ENCODE assay signal across 8 cellular contexts in genomic region chr17:81419886-81420768, GRCh38. TPM values are rescaled to one million over a fixed set of nuclear protein-coding genes. Genes with fewer than 3 reads are reported as not detected.
A peak's percentile ranks its signal among the peaks of the same experiment; 100 is the strongest.
DNase-seq lines count a peak whose midpoint lies in the region; ATAC-seq and TF ChIP-seq lines count a peak whose summit lies in the region.

No MANE protein-coding gene starts in this region.

- peak overlapping the region; percentile 95 for H3K27ac ChIP-seq in hepatocyte

- H3K4me1 ChIP-seq in hepatocyte (ENCODE audit: insufficient read depth) (peaks cover 43% of the 10 kb centered on the region), skeletal muscle satellite cell (ENCODE audit: control insufficient read depth, insufficient read depth, low read length) (peaks cover 75% of the 10 kb centered on the region)

- H3K4me2 ChIP-seq in hepatocyte (peak overlapping the region; percentile 83), skeletal muscle satellite cell (ENCODE audit: low read length) (peak overlapping the region; percentile 78)

- peak overlapping the region; percentile 73 for H3K9ac ChIP-seq in skeletal muscle satellite cell (ENCODE audit: low read depth, low read length)

- intact Hi-C loops in MCF 10A (cut with micrococcal nuclease), result no loop called here

- TF ChIP-seq CTCF in MCF 10A (IDR thresholded peaks at IDR 0.05; ENCODE audit: unreplicated experiment) (no peak), hepatocyte (IDR thresholded peaks at IDR 0.05; ENCODE audit: poor library complexity) (no peak)

- H4K20me1 ChIP-seq in hepatocyte (ENCODE audit: insufficient read depth, poor library complexity, severe bottlenecking), result peaks cover 8% of the 10 kb centered on the region

- H3K9me3 Mint-ChIP-seq in MCF 10A (ENCODE audit: unreplicated experiment), result no peaks in the 10 kb centered on the region
- H3K9me3 Mint-ChIP-seq in activated T-cell treated with anti-CD3 and anti-CD28 coated beads, Interleukin-2, amount 50 U/mL, for 72 hours, result peaks cover 0 to 2% of the 10 kb centered on the region in 2 donors

- no peaks in the 10 kb centered on the region for H3K9me3 ChIP-seq in hepatocyte (ENCODE audit: low read depth)
- no peaks in the 10 kb centered on the region for H3K9me3 ChIP-seq in skeletal muscle satellite cell (replicated peaks; ENCODE audit: low read length)

- H3K36me3 Mint-ChIP-seq in MCF 10A (ENCODE audit: insufficient read depth, unreplicated experiment), result no peaks in the 10 kb centered on the region
- no peaks in the 10 kb centered on the region for H3K36me3 Mint-ChIP-seq in activated T-cell treated with anti-CD3 and anti-CD28 coated beads, Interleukin-2, amount 50 U/mL, for 72 hours (ENCODE audit: insufficient read depth in 2 of 2)

- CTCF ChIA-PET in MCF 10A (lab: Yijun Ruan, JAX), result interaction anchor here (0.7 to 1.4 kb wide), 2 partner anchors 24 to 64 kb away, joined by 5 read pairs; no protein-coding TSS in a partner anchor

- H3K27ac Mint-ChIP-seq in MCF 10A (ENCODE audit: low read depth, unreplicated experiment), result no peak overlapping the region
- no peak overlapping the region for H3K27ac Mint-ChIP-seq in activated T-cell treated with anti-CD3 and anti-CD28 coated beads, Interleukin-2, amount 50 U/mL, for 72 hours

- H3K9me2 ChIP-seq in hepatocyte (replicated peaks; ENCODE audit: insufficient read depth), result no peaks in the 10 kb centered on the region

- peak; percentile 49 for DNase-seq in GM03348 (ENCODE audit: low spot score)
- peak; percentile 50 for DNase-seq in MCF 10A (ENCODE audit: unreplicated experiment)
- no peak for DNase-seq in hepatocyte (ENCODE audit: low spot score)
- DNase-seq in activated gamma-delta T cell treated with Interleukin-2 at 50 U/mL for 16 hours, result no peak
- DNase-seq in activated T-cell treated with anti-CD3 and anti-CD28 coated beads, Interleukin-2, amount 50 U/mL, for 72 hours, result no peak

- H3K27me3 Mint-ChIP-seq in MCF 10A (ENCODE audit: insufficient read depth, unreplicated experiment), result no peaks in the 10 kb centered on the region
- no peaks in the 10 kb centered on the region for H3K27me3 Mint-ChIP-seq in activated T-cell treated with anti-CD3 and anti-CD28 coated beads, Interleukin-2, amount 50 U/mL, for 72 hours (ENCODE audit: low read depth)

- no peak overlapping the region for H3K4me3 ChIP-seq in hepatocyte
- peak overlapping the region; percentile 53 for H3K4me3 ChIP-seq in skeletal muscle satellite cell (ENCODE audit: low read length)

- H3K27me3 ChIP-seq in hepatocyte, result no peaks in the 10 kb centered on the region
- no peaks in the 10 kb centered on the region for H3K27me3 ChIP-seq in skeletal muscle satellite cell (ENCODE audit: control insufficient read depth, insufficient read depth, low read length)

- 71% methylated on average over 28 of the region's 28 CpGs for WGBS in hepatocyte (ENCODE audit: low lambda C conversion rate, missing lambda C conversion rate)

- POLR2A ChIA-PET in MCF 10A (lab: Yijun Ruan, JAX), result interaction anchor here (0.8 to 2.5 kb wide), 6 partner anchors 9 to 27 kb away, joined by 3 to 12 read pairs (median 3); partner anchors contain the start of gene BAHCC1

- H3K4me3 Mint-ChIP-seq in MCF 10A (ENCODE audit: unreplicated experiment), result peak overlapping the region; percentile 59
- no peak overlapping the region for H3K4me3 Mint-ChIP-seq in activated T-cell treated with anti-CD3 and anti-CD28 coated beads, Interleukin-2, amount 50 U/mL, for 72 hours

- H3K79me2 ChIP-seq in hepatocyte, result peaks cover 56% of the 10 kb centered on the region

- ATAC-seq in GM19397 (IDR thresholded peaks at IDR 0.05; ENCODE audit: unreplicated experiment) (no peak), HG03039 (IDR thresholded peaks at IDR 0.05; ENCODE audit: unreplicated experiment) (no peak)
- ATAC-seq in activated T-cell treated with anti-CD3 and anti-CD28 coated beads, Interleukin-2, amount 50 U/mL, for 72 hours (replicated peaks in 1 of 2), result no peak

- H3K36me3 ChIP-seq in hepatocyte (replicated peaks; ENCODE audit: insufficient read depth, low read depth) (no peaks in the 10 kb centered on the region), skeletal muscle satellite cell (ENCODE audit: insufficient read depth, low read length) (no peaks in the 10 kb centered on the region)

- peaks cover 14% of the 10 kb centered on the region for H3K4me1 Mint-ChIP-seq in MCF 10A (ENCODE audit: insufficient read depth, unreplicated experiment)
- no peaks in the 10 kb centered on the region for H3K4me1 Mint-ChIP-seq in activated T-cell treated with anti-CD3 and anti-CD28 coated beads, Interleukin-2, amount 50 U/mL, for 72 hours (ENCODE audit: low read depth)

- BruUV-seq in MCF 10A (replicated peaks; lab: Mats Ljungman, UMichigan), result TSS peak; percentile 80

- H2AFZ ChIP-seq in hepatocyte, result no peak overlapping the region

RNA-seq across cellular contexts. Expression of gene BAHCC1, which starts 24.9 kb away (rescaled TPM):
- total RNA-seq in MCF 10A (2022) (7.4 and 9.2 TPM in 2 replicates), hepatocyte (6.6 and 8.6 TPM in 2 replicates)
- polyA plus RNA-seq in hepatocyte, result 6.4 and 7.9 TPM in 2 replicates
- total RNA-seq in skeletal muscle satellite cell (2012; rRNA removed), result 7.9 and 8.3 TPM in 2 replicates
- total RNA-seq in activated T-cell treated with anti-CD3 and anti-CD28 coated beads, Interleukin-2, amount 50 U/mL, for 72 hours, result under 1 TPM; 0.02 to 0.14 TPM

Comparison
In these comparisons a context has a peak if more than half of its experiments do, and no peak if none do; other contexts are left out.
1. DNase-seq: peak in GM03348 (single experiment) and MCF 10A (single experiment); none in hepatocyte (single experiment), activated gamma-delta T cell treated with Interleukin-2 at 50 U/mL for 16 hours (single experiment) and activated T-cell treated with anti-CD3 and anti-CD28 coated beads, Interleukin-2, amount 50 U/mL, for 72 hours (0 of 2).